In genomic region chr3:132255041-132255745, GRCh38 we compare ENCODE assay signal across 14 cellular contexts.
A peak's percentile ranks its signal among the peaks of the same experiment; 100 is the strongest.
DNase-seq lines count a peak whose midpoint lies in the region; ATAC-seq, FAIRE-seq and TF ChIP-seq lines count a peak whose summit lies in the region.
"Had no signal": no experiment of that assay in that cellular context is flagged by ENCODE, and none has a peak within 500 bp of the region (broad histone marks: within the 10 kb centered on the region; RNA-seq: fewer than 3 reads in every experiment).

No MANE protein-coding gene starts in this region.

- CTCF ChIA-PET in A549 (lab: Yijun Ruan, JAX), result interaction anchor here (1.2 to 3.0 kb wide), 5 partner anchors 14 to 144 kb away, joined by 4 to 22 read pairs (median 6); no protein-coding TSS in a partner anchor

- peaks cover 22% of the 10 kb centered on the region for H3K4me1 ChIP-seq in A549
- H3K4me1 ChIP-seq in keratinocyte (ENCODE audit: control insufficient read depth, extremely low read depth, insufficient read depth, low read length), result peaks cover 3% of the 10 kb centered on the region
- H3K4me1 ChIP-seq in ascending aorta, result no peaks in the 10 kb centered on the region

- ATAC-seq in A549, result peak; percentile 72 to 85
- no peak for ATAC-seq in activated naive CD8-positive, alpha-beta T cell treated with anti-CD3 and anti-CD28 coated beads, Interleukin-2, amount 50 U/mL, for 24 hours

- no peak for FAIRE-seq in A549 (lab: Jason Lieb, UNC)
- no peak for FAIRE-seq in keratinocyte (lab: Jason Lieb, UNC)
- no peak for FAIRE-seq in H54 (lab: Jason Lieb, UNC)
- FAIRE-seq: RCC 7860 had no signal

- intact Hi-C loops in ascending aorta (cut with DNase I), result no loop called here
- intact Hi-C loops in activated T-helper 2 cell treated with anti-CD3 and anti-CD28 coated beads, Interferon-gamma antibody, Interleukin-2, Interleukin-4, amounts not matched to agents 10 μg/mL and 5 μg/mL and 100 μg/mL, durations not matched to agents 14 hours and 24 hours and 36 hours (cut with micrococcal nuclease), result loop anchor here (10.0 kb wide), 1 partner anchor 390 kb away; no protein-coding TSS in a partner anchor

- H3K4me3 ChIP-seq in A549, result no peak overlapping the region
- H3K4me3 ChIP-seq in astrocyte of the cerebellum (ENCODE audit: low read depth, low read length), result no peak overlapping the region
- H3K4me3 ChIP-seq in keratinocyte (ENCODE audit: control insufficient read depth in 2 of 3, extremely low read depth in 1 of 3, insufficient read depth in 2 of 3, low read depth in 1 of 3, low read length in 3 of 3), result no peak overlapping the region
- no peak overlapping the region for H3K4me3 ChIP-seq in ascending aorta

- in situ Hi-C loops in astrocyte of the cerebellum (cut with HindIII; ENCODE audit: low sequenced_read_pairs), result no loop called here

- no peaks in the 10 kb centered on the region for H3K36me3 Mint-ChIP-seq in activated naive CD8-positive, alpha-beta T cell treated with anti-CD3 and anti-CD28 coated beads, Interleukin-2, amount 50 U/mL, for 24 hours (ENCODE audit: low read depth)
- H3K36me3 Mint-ChIP-seq in activated T-helper 2 cell treated with anti-CD3 and anti-CD28 coated beads, Interferon-gamma antibody, Interleukin-2, Interleukin-4, amounts not matched to agents 10 μg/mL and 5 μg/mL and 100 μg/mL, durations not matched to agents 14 hours and 24 hours and 36 hours (ENCODE audit: low read depth), result no peaks in the 10 kb centered on the region
- H3K36me3 Mint-ChIP-seq: CD4-positive, alpha-beta memory T cell had no signal

- H3K27me3 ChIP-seq in keratinocyte (ENCODE audit: control insufficient read depth, extremely low read depth, insufficient read depth, low read length) (no peaks in the 10 kb centered on the region), ascending aorta (no peaks in the 10 kb centered on the region)

- WGBS in A549 (ENCODE audit: missing lambda C conversion rate), result 16% methylated on average over 5 of the region's 5 CpGs

- H3K36me3 ChIP-seq in keratinocyte (ENCODE audit: control insufficient read depth in 2 of 2, extremely low read depth in 1 of 2, insufficient read depth in 2 of 2, low read length in 2 of 2) (no peaks in the 10 kb centered on the region), ascending aorta (no peaks in the 10 kb centered on the region)

- H3K27ac ChIP-seq in A549, result peak overlapping the region; percentile 28 to 45; a peak in 3 of 6 replicates
- H3K27ac ChIP-seq in keratinocyte (ENCODE audit: control insufficient read depth, insufficient read depth, low read length), result no peak overlapping the region
- no peak overlapping the region for H3K27ac ChIP-seq in ascending aorta

- H3K79me2 ChIP-seq in keratinocyte (ENCODE audit: control insufficient read depth, insufficient read depth, low read length), result no peaks in the 10 kb centered on the region

- no peak overlapping the region for H2AFZ ChIP-seq in keratinocyte (ENCODE audit: control insufficient read depth, low read length)

- no peak for TF ChIP-seq CTCF in A549 (IDR thresholded peaks at IDR 0.05)
- no peak for TF ChIP-seq CTCF in astrocyte of the cerebellum (IDR thresholded peaks at IDR 0.05; ENCODE audit: low read depth, low read length, missing control alignments)
- no peak for TF ChIP-seq CTCF in keratinocyte (optimal IDR thresholded peaks at IDR 0.05 in 1 of 3, IDR thresholded peaks at IDR 0.05 in 1 of 3, conservative IDR thresholded peaks at IDR 0.05 in 1 of 3; ENCODE audit: extremely low read depth in 1 of 3, insufficient read depth in 2 of 3, low read length in 3 of 3)
- no peak for TF ChIP-seq CTCF in ascending aorta (IDR thresholded peaks at IDR 0.05)

- no peak for TF ChIP-seq RAD21 in A549 (conservative IDR thresholded peaks at IDR 0.05 in 1 of 2, IDR thresholded peaks at IDR 0.05 in 1 of 2)

- POLR2A ChIA-PET in A549 (lab: Yijun Ruan, JAX), result no interaction called here

- H3K4me3 Mint-ChIP-seq in activated naive CD8-positive, alpha-beta T cell treated with anti-CD3 and anti-CD28 coated beads, Interleukin-2, amount 50 U/mL, for 24 hours, result no peak overlapping the region
- no peak overlapping the region for H3K4me3 Mint-ChIP-seq in activated T-helper 2 cell treated with anti-CD3 and anti-CD28 coated beads, Interferon-gamma antibody, Interleukin-2, Interleukin-4, amounts not matched to agents 10 μg/mL and 5 μg/mL and 100 μg/mL, durations not matched to agents 14 hours and 24 hours and 36 hours (ENCODE audit: low read depth)
- H3K4me3 Mint-ChIP-seq: CD4-positive, alpha-beta memory T cell; stimulated activated naive CD8-positive, alpha-beta T cell treated with anti-CD3 and anti-CD28 coated beads, Interleukin-15, Interleukin-2, amounts not matched to agents 100 ng/mL and 50 ng/mL, for 24 hours had no signal

- dilution Hi-C loops in keratinocyte (cut with MboI; ENCODE audit: extremely low pct_ligation_motif_present, low sequenced_read_pairs), result no loop called here

- no peak for TF ChIP-seq EP300 in A549 (IDR thresholded peaks at IDR 0.05)

- H3K4me2 ChIP-seq in A549, result peak overlapping the region; percentile 68
- H3K4me2 ChIP-seq in keratinocyte (ENCODE audit: control insufficient read depth, extremely low read depth, insufficient read depth, low read depth, low read length), result no peak overlapping the region

- no peaks in the 10 kb centered on the region for H3K9me3 Mint-ChIP-seq in activated naive CD8-positive, alpha-beta T cell treated with anti-CD3 and anti-CD28 coated beads, Interleukin-2, amount 50 U/mL, for 24 hours
- no peaks in the 10 kb centered on the region for H3K9me3 Mint-ChIP-seq in activated T-helper 2 cell treated with anti-CD3 and anti-CD28 coated beads, Interferon-gamma antibody, Interleukin-2, Interleukin-4, amounts not matched to agents 10 μg/mL and 5 μg/mL and 100 μg/mL, durations not matched to agents 14 hours and 24 hours and 36 hours
- H3K9me3 Mint-ChIP-seq: CD4-positive, alpha-beta memory T cell; stimulated activated naive CD8-positive, alpha-beta T cell treated with anti-CD3 and anti-CD28 coated beads, Interleukin-15, Interleukin-2, amounts not matched to agents 100 ng/mL and 50 ng/mL, for 24 hours had no signal

- no peaks in the 10 kb centered on the region for H4K20me1 ChIP-seq in keratinocyte (ENCODE audit: control insufficient read depth, extremely low read depth, insufficient read depth, low read length)

- H3K9me3 ChIP-seq in A549 (no peaks in the 10 kb centered on the region), keratinocyte (ENCODE audit: control insufficient read depth, low read depth, low read length) (no peaks in the 10 kb centered on the region), ascending aorta (no peaks in the 10 kb centered on the region)

- no peak for TF ChIP-seq POLR2A in A549 (IDR thresholded peaks at IDR 0.05; ENCODE audit: low read length)
- TF ChIP-seq POLR2A in H54 (IDR thresholded peaks at IDR 0.05; ENCODE audit: low read depth, low read length), result no peak

- H3K4me1 Mint-ChIP-seq in activated naive CD8-positive, alpha-beta T cell treated with anti-CD3 and anti-CD28 coated beads, Interleukin-2, amount 50 U/mL, for 24 hours, result no peaks in the 10 kb centered on the region
- no peaks in the 10 kb centered on the region for H3K4me1 Mint-ChIP-seq in activated T-helper 2 cell treated with anti-CD3 and anti-CD28 coated beads, Interferon-gamma antibody, Interleukin-2, Interleukin-4, amounts not matched to agents 10 μg/mL and 5 μg/mL and 100 μg/mL, durations not matched to agents 14 hours and 24 hours and 36 hours (ENCODE audit: low read depth)
- H3K4me1 Mint-ChIP-seq: CD4-positive, alpha-beta memory T cell had no signal

- H3K9me1 ChIP-seq in keratinocyte (ENCODE audit: control insufficient read depth, extremely low read depth, insufficient read depth, low read length), result no peaks in the 10 kb centered on the region

- H3K27me3 Mint-ChIP-seq in activated naive CD8-positive, alpha-beta T cell treated with anti-CD3 and anti-CD28 coated beads, Interleukin-2, amount 50 U/mL, for 24 hours, result peaks cover 4% of the 10 kb centered on the region
- peaks cover 9% of the 10 kb centered on the region for H3K27me3 Mint-ChIP-seq in activated T-helper 2 cell treated with anti-CD3 and anti-CD28 coated beads, Interferon-gamma antibody, Interleukin-2, Interleukin-4, amounts not matched to agents 10 μg/mL and 5 μg/mL and 100 μg/mL, durations not matched to agents 14 hours and 24 hours and 36 hours (ENCODE audit: low read depth)

- DNase-seq in A549 (ENCODE audit: low read depth in 1 of 2, low spot score in 1 of 2), result peak in 1 of 2 experiments; percentile 58
- DNase-seq in H4 (ENCODE audit: low spot score), result peak; percentile 65
- DNase-seq in astrocyte of the cerebellum (ENCODE audit: low read depth), result peak; percentile 11
- DNase-seq in keratinocyte (ENCODE audit: low read depth, low spot score), result peak; percentile 30
- no peak for DNase-seq in activated naive CD8-positive, alpha-beta T cell treated with anti-CD3 and anti-CD28 coated beads, Interleukin-2, amount 50 U/mL, for 24 hours
- DNase-seq in ascending aorta (ENCODE audit: low spot score in 2 of 2), result no peak
- DNase-seq in activated T-helper 2 cell treated with anti-CD3 and anti-CD28 coated beads, Interferon-gamma antibody, Interleukin-2, Interleukin-4, amounts not matched to agents 10 μg/mL and 5 μg/mL and 100 μg/mL, durations not matched to agents 14 hours and 24 hours and 36 hours (ENCODE audit: low spot score), result no peak
- no peak for DNase-seq in H54 (ENCODE audit: insufficient read length, low spot score)
- DNase-seq: activated CD4-positive, CD25-positive, alpha-beta regulatory T cell treated with anti-CD3 and anti-CD28 coated beads, Interleukin-2, amount 50 U/mL, for 72 hours; CD4-positive, alpha-beta memory T cell; NCI-H146; stimulated activated CD4-positive, alpha-beta T cell treated with anti-CD3 and anti-CD28 coated beads, Interleukin-12 subunit alpha, Interleukin-12 subunit beta, amount 100 ng/mL, for 4 hours had no signal

- no peak overlapping the region for H3K27ac Mint-ChIP-seq in activated naive CD8-positive, alpha-beta T cell treated with anti-CD3 and anti-CD28 coated beads, Interleukin-2, amount 50 U/mL, for 24 hours
- no peak overlapping the region for H3K27ac Mint-ChIP-seq in activated T-helper 2 cell treated with anti-CD3 and anti-CD28 coated beads, Interferon-gamma antibody, Interleukin-2, Interleukin-4, amounts not matched to agents 10 μg/mL and 5 μg/mL and 100 μg/mL, durations not matched to agents 14 hours and 24 hours and 36 hours
- H3K27ac Mint-ChIP-seq: CD4-positive, alpha-beta memory T cell; stimulated activated naive CD8-positive, alpha-beta T cell treated with anti-CD3 and anti-CD28 coated beads, Interleukin-15, Interleukin-2, amounts not matched to agents 100 ng/mL and 50 ng/mL, for 24 hours had no signal

- H3K9ac ChIP-seq in keratinocyte (ENCODE audit: control insufficient read depth, extremely low read depth, insufficient read depth, low read length), result no peak overlapping the region

TF ChIP-seq in A549, 52 proteins besides CTCF, POLR2A, EP300 and RAD21:
- TF ChIP-seq FOSL2 (IDR thresholded peaks at IDR 0.05) (no peak), FOSL2 (CRISPR knock-in tag; IDR thresholded peaks at IDR 0.05) (peak; percentile 35), FOXS1 (CRISPR knock-in tag; IDR thresholded peaks at IDR 0.05) (no peak), JUNB (IDR thresholded peaks at IDR 0.05) (peak; percentile 40; the same call in 1 of the 2 replicates)

Comparison
In these comparisons a context has a peak if more than half of its experiments do, and no peak if none do; other contexts are left out.
1. DNase-seq: peak in H4 (single experiment), astrocyte of the cerebellum (single experiment) and keratinocyte (single experiment); none in activated naive CD8-positive, alpha-beta T cell treated with anti-CD3 and anti-CD28 coated beads, Interleukin-2, amount 50 U/mL, for 24 hours (single experiment), ascending aorta (0 of 2), activated T-helper 2 cell treated with anti-CD3 and anti-CD28 coated beads, Interferon-gamma antibody, Interleukin-2, Interleukin-4, amounts not matched to agents 10 μg/mL and 5 μg/mL and 100 μg/mL, durations not matched to agents 14 hours and 24 hours and 36 hours (single experiment) and H54 (single experiment).
2. H3K27ac ChIP-seq: peak in A549 (2 of 2); none in keratinocyte (single experiment) and ascending aorta (0 of 2).